ENCODE assay signal across 26 cellular contexts in genomic region chr11:123185326-123185725, GRCh38. TPM values are rescaled to one million over a fixed set of nuclear protein-coding genes. Genes with fewer than 3 reads are reported as not detected.
DNase-seq lines count a peak whose midpoint lies in the region; TF ChIP-seq lines count a peak whose summit lies in the region.
"Had no signal": no experiment of that assay in that cellular context is flagged by ENCODE, and none has a peak within 500 bp of the region (broad histone marks: within the 10 kb centered on the region; RNA-seq: fewer than 3 reads in every experiment).

No MANE protein-coding gene starts in this region.

- peaks cover 31% of the 10 kb centered on the region for H3K27me3 Mint-ChIP-seq in type B pancreatic cell

- peaks cover 0 to 15% (median 4%) of the 10 kb centered on the region in 6 donors for H3K4me1 ChIP-seq in spleen
- H3K4me1 ChIP-seq: gastrocnemius medialis had no signal

- peaks cover 55% of the 10 kb centered on the region for H3K36me3 ChIP-seq in SK-N-MC (ENCODE audit: insufficient read depth, low read length)
- H3K36me3 ChIP-seq in spleen, result no peaks in the 10 kb centered on the region
- H3K36me3 ChIP-seq: cardiac muscle cell, gastrocnemius medialis, neutrophil, SJCRH30, transverse colon had no signal

- peak overlapping the region; percentile 15 for H3K9ac ChIP-seq in SK-N-MC (ENCODE audit: insufficient read length)

- peaks cover 60% of the 10 kb centered on the region for H3K4me1 Mint-ChIP-seq in type B pancreatic cell (ENCODE audit: unreplicated experiment)
- H3K4me1 Mint-ChIP-seq: B cell had no signal

- TF ChIP-seq CTCF in type B pancreatic cell (conservative IDR thresholded peaks at IDR 0.05), result no peak
- no peak for TF ChIP-seq CTCF in spleen (IDR thresholded peaks at IDR 0.05 in 8 of 11, conservative IDR thresholded peaks at IDR 0.05 in 3 of 11)

- 73 to 82% (median 82%) methylated on average over 12 of the region's 12 CpGs for WGBS in spleen, 5 donors

- peaks cover 23% of the 10 kb centered on the region for H3K36me3 Mint-ChIP-seq in type B pancreatic cell

- peaks cover 4% of the 10 kb centered on the region for H3K9me3 Mint-ChIP-seq in type B pancreatic cell
- H3K9me3 Mint-ChIP-seq: stimulated activated naive CD8-positive, alpha-beta T cell treated with anti-CD3 and anti-CD28 coated beads, Interleukin-15, amount 100 ng/mL, for 72 hours had no signal

- H3K27me3 ChIP-seq in spleen (replicated peaks in 1 of 7), result peaks cover 0 to 52% (median 0%) of the 10 kb centered on the region in 7 donors
- H3K27me3 ChIP-seq: cardiac muscle cell, SJCRH30 had no signal

- H3K4me3 ChIP-seq in SK-N-MC (no peak overlapping the region), spleen (no peak overlapping the region)
- H3K4me3 ChIP-seq: cardiac muscle cell, dorsolateral prefrontal cortex, gastrocnemius medialis, K562, SJCRH30, transverse colon had no signal

- H3K9me3 ChIP-seq in SK-N-MC (ENCODE audit: low read depth, low read length) (no peaks in the 10 kb centered on the region), spleen (no peaks in the 10 kb centered on the region)
- H3K9me3 ChIP-seq: gastrocnemius medialis, neutrophil, SJCRH30, transverse colon had no signal

- peak overlapping the region; percentile 0 for H3K27ac Mint-ChIP-seq in type B pancreatic cell
- H3K27ac Mint-ChIP-seq: B cell; stimulated activated naive CD8-positive, alpha-beta T cell treated with anti-CD3 and anti-CD28 coated beads, Interleukin-15, amount 100 ng/mL, for 72 hours had no signal

- intact Hi-C loops in spleen (cut with DNase I; ENCODE audit: low total_unique reads), result no loop called here

- H3K27ac ChIP-seq in SK-N-MC (no peak overlapping the region), spleen (no peak overlapping the region)
- H3K27ac ChIP-seq: 22Rv1, cardiac muscle cell, dorsolateral prefrontal cortex, gastrocnemius medialis, neutrophil, SJCRH30 had no signal

- DNase-seq in NCI-H1436 (lab: John Stamatoyannopoulos, UW) (peak; percentile 20), NCI-H1436 treated with DMSO at 0.1 percent for 48 hours (lab: John Stamatoyannopoulos, UW) (no peak), SK-N-MC (ENCODE audit: low read depth, low spot score) (no peak), islet precursor cell (peak; percentile 58), type B pancreatic cell (ENCODE audit: extremely low spot score, unreplicated experiment) (no peak), spleen (no peak), AG08396 (ENCODE audit: low spot score) (no peak), NCI-H2029 (lab: John Stamatoyannopoulos, UW) (no peak)
- DNase-seq: activated CD4-positive, alpha-beta T cell treated with anti-CD3 and anti-CD28 coated beads, Interleukin-2, amount 50 U/mL, for 4 hours; activated CD8-positive, alpha-beta memory T cell treated with anti-CD3 and anti-CD28 coated beads, Interleukin-2, amount 50 U/mL, for 48 hours; activated effector memory CD4-positive, alpha-beta T cell treated with anti-CD3 and anti-CD28 coated beads, Interleukin-2, amount 50 U/mL, for 16 hours; Calu3; dorsolateral prefrontal cortex; gastrocnemius medialis; NCI-H1694 treated with DMSO at 0.1 percent for 48 hours; NCI-H345; SJCRH30; small intestine; stimulated activated CD4-positive, alpha-beta T cell treated with anti-CD3 and anti-CD28 coated beads, Interleukin-4, amount 100 ng/mL, for 4 hours; stimulated activated naive CD8-positive, alpha-beta T cell treated with anti-CD3 and anti-CD28 coated beads, Interleukin-15, amount 100 ng/mL, for 72 hours; transverse colon had no signal

- TF ChIP-seq POLR2A in spleen (IDR thresholded peaks at IDR 0.05), result no peak

- H3K4me3 Mint-ChIP-seq in type B pancreatic cell, result peak overlapping the region; percentile 22
- H3K4me3 Mint-ChIP-seq: B cell; stimulated activated naive CD8-positive, alpha-beta T cell treated with anti-CD3 and anti-CD28 coated beads, Interleukin-15, amount 100 ng/mL, for 72 hours had no signal

RNA-seq across cellular contexts. Expression of gene CLMP, which starts 9.7 kb away (rescaled TPM):
- total RNA-seq in type B pancreatic cell (ENCODE audit: low replicate concordance), result 3.6 and 65.7 TPM in 2 replicates
- 10 to 100 TPM in 6 of 7 donors, 1 to 10 TPM in 1; 8.5 to 36.5 (median 21.1) TPM for total RNA-seq in spleen
- 1 to 10 TPM; 3.1 to 4.1 (median 3.6) TPM for polyA plus RNA-seq in spleen
- total RNA-seq: B cell, Calu3 had no signal

Comparison
In these comparisons a context has a peak if more than half of its experiments do, and no peak if none do; other contexts are left out.
1. DNase-seq: peak in NCI-H1436 (single experiment) and islet precursor cell (single experiment); none in NCI-H1436 treated with DMSO at 0.1 percent for 48 hours (single experiment), SK-N-MC (single experiment), type B pancreatic cell (single experiment), spleen (single experiment), AG08396 (single experiment) and NCI-H2029 (single experiment).